In genomic region chr5:146541956-146542849, GRCh38 we compare ENCODE assay signal across 10 cellular contexts. TPM values are rescaled to one million over a fixed set of nuclear protein-coding genes. Genes with fewer than 3 reads are reported as not detected.
DNase-seq lines count a peak whose midpoint lies in the region; ATAC-seq and TF ChIP-seq lines count a peak whose summit lies in the region.
"Had no signal": no experiment of that assay in that cellular context is flagged by ENCODE, and none has a peak within 500 bp of the region (broad histone marks: within the 10 kb centered on the region; RNA-seq: fewer than 3 reads in every experiment).

No MANE protein-coding gene starts in this region.

- WGBS in iPS DF 6.9 (ENCODE audit: insufficient coverage, insufficient read length), result no CpG with 5 or more reads among the region's 16 CpGs

- H3K4me1 Mint-ChIP-seq in T-helper 2 cell treated with Interferon-gamma antibody and Interleukin-4, amounts not matched to agents 5 μg/mL and 100 μg/mL, for 36 hours (ENCODE audit: low read depth), result no peaks in the 10 kb centered on the region

- no peaks in the 10 kb centered on the region for H3K36me3 ChIP-seq in ascending aorta
- H3K36me3 ChIP-seq in iPS DF 6.9 (ENCODE audit: control insufficient read depth, insufficient read depth, low read length), result no peaks in the 10 kb centered on the region
- H3K36me3 ChIP-seq: BLaER1 treated with 17β-estradiol and CSF1 and Interleukin-3, amounts not matched to agents 10 nM and 100 nM had no signal

- no peaks in the 10 kb centered on the region for H3K36me3 Mint-ChIP-seq in T-helper 2 cell treated with Interferon-gamma antibody and Interleukin-4, amounts not matched to agents 5 μg/mL and 100 μg/mL, for 36 hours (ENCODE audit: low read depth)

- peak; percentile 47 for DNase-seq in NK-92 treated with Interleukin-12 subunit alpha and Interleukin-12 subunit beta, amount 100 ng/mL, for 24 hours (lab: John Stamatoyannopoulos, UW)
- DNase-seq in NK-92 (lab: John Stamatoyannopoulos, UW; ENCODE audit: unreplicated experiment) (no peak), NCI-H1105 treated with DMSO at 0.1 percent for 48 hours (lab: John Stamatoyannopoulos, UW) (peak; percentile 57), ascending aorta (ENCODE audit: low spot score in 2 of 2) (peak in 1 of 2 donors; percentile 83), iPS DF 6.9 (ENCODE audit: low read depth, low spot score) (peak; percentile 64)
- DNase-seq in T-helper 2 cell treated with Interferon-gamma antibody and Interleukin-4, amounts not matched to agents 5 μg/mL and 100 μg/mL, for 36 hours (ENCODE audit: low spot score), result peak; percentile 38
- DNase-seq in stimulated activated CD4-positive, alpha-beta T cell treated with anti-CD3 and anti-CD28 coated beads, Interleukin-15, amount 100 ng/mL, for 1 hour (ENCODE audit: low read depth in 1 of 2, low spot score in 1 of 2), result peak; percentile 30 to 46

- no peak overlapping the region for H3K4me3 ChIP-seq in ascending aorta
- H3K4me3 ChIP-seq in iPS DF 6.9 (ENCODE audit: low read length), result no peak overlapping the region
- H3K4me3 ChIP-seq: BLaER1 treated with 17β-estradiol and CSF1 and Interleukin-3, amounts not matched to agents 10 nM and 100 nM had no signal

- peak; percentile 99 for ATAC-seq in HG02678 (IDR thresholded peaks at IDR 0.05; ENCODE audit: unreplicated experiment)

- intact Hi-C loops in ascending aorta (cut with DNase I), result loop anchor here (1.0 to 10.0 kb wide), 2 partner anchors 424 to 1033 kb away; no protein-coding TSS in a partner anchor

- peaks cover 6% of the 10 kb centered on the region for H3K27me3 Mint-ChIP-seq in T-helper 2 cell treated with Interferon-gamma antibody and Interleukin-4, amounts not matched to agents 5 μg/mL and 100 μg/mL, for 36 hours (ENCODE audit: low read depth)

- H3K27me3 ChIP-seq in ascending aorta (no peaks in the 10 kb centered on the region), iPS DF 6.9 (ENCODE audit: control insufficient read depth, insufficient read depth, low read length) (no peaks in the 10 kb centered on the region)
- H3K27me3 ChIP-seq: BLaER1 treated with 17β-estradiol and CSF1 and Interleukin-3, amounts not matched to agents 10 nM and 100 nM had no signal

- no peaks in the 10 kb centered on the region for H3K4me1 ChIP-seq in ascending aorta
- no peaks in the 10 kb centered on the region for H3K4me1 ChIP-seq in iPS DF 6.9 (ENCODE audit: control insufficient read depth, insufficient read depth, low read length)
- H3K4me1 ChIP-seq: BLaER1 treated with 17β-estradiol and CSF1 and Interleukin-3, amounts not matched to agents 10 nM and 100 nM had no signal

- TF ChIP-seq CTCF in ascending aorta (IDR thresholded peaks at IDR 0.05), result peak; percentile 64 to 93 (median 82)

- H3K9me3 ChIP-seq in ascending aorta (no peaks in the 10 kb centered on the region), iPS DF 6.9 (ENCODE audit: control insufficient read depth, insufficient read depth, low read length) (no peaks in the 10 kb centered on the region)
- H3K9me3 ChIP-seq: BLaER1 treated with 17β-estradiol and CSF1 and Interleukin-3, amounts not matched to agents 10 nM and 100 nM had no signal

- H3K27ac ChIP-seq in ascending aorta (no peak overlapping the region), iPS DF 6.9 (ENCODE audit: low read length) (no peak overlapping the region)
- H3K27ac ChIP-seq: BLaER1 treated with 17β-estradiol and CSF1 and Interleukin-3, amounts not matched to agents 10 nM and 100 nM had no signal

- no peak overlapping the region for H3K4me3 Mint-ChIP-seq in T-helper 2 cell treated with Interferon-gamma antibody and Interleukin-4, amounts not matched to agents 5 μg/mL and 100 μg/mL, for 36 hours

- H3K27ac Mint-ChIP-seq in T-helper 2 cell treated with Interferon-gamma antibody and Interleukin-4, amounts not matched to agents 5 μg/mL and 100 μg/mL, for 36 hours, result no peak overlapping the region

- H3K9me3 Mint-ChIP-seq in T-helper 2 cell treated with Interferon-gamma antibody and Interleukin-4, amounts not matched to agents 5 μg/mL and 100 μg/mL, for 36 hours, result no peaks in the 10 kb centered on the region

RNA-seq across cellular contexts. Expression of gene GPR151, which starts 26.2 kb away (rescaled TPM):
- not detected for total RNA-seq in ascending aorta
- total RNA-seq: skeletal muscle tissue had no signal
